ENCODE assay signal across 8 cellular contexts in the genomic region with DNA sequence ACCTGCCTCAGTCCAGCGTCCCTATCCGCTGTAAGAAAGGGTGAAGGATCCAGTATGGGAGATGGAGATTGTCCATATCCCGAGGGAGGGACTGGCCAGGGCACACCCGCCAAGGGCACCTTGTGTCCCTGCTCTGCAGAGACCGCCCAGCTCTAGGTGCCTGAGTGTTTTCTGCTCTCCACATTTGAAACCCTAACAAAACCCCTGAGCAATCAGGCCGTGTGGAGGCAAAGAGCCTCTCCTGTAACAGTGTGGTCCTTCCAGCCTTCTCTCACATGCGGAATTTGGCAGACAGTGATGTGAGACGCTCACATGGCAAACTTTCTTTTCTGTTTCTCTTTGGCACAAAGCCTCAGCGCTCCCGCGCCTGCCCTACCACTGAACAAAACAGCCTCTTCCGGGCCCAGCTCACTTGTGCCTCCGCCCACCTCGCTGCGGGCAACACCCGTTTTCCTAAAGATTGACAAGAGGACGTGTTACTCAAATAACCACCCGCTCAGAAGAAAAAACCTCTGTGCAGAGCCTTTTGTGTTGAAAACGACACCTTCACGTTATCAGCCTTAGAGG.
DNase-seq lines count a peak whose midpoint lies in the region; ATAC-seq lines count a peak whose summit lies in the region.

No MANE protein-coding gene starts in this region.

- no peaks in the 10 kb centered on the region for H3K9me3 ChIP-seq in mucosa of stomach (ENCODE audit: control insufficient read depth, low read length)

- no peak overlapping the region for H3K4me3 ChIP-seq in mucosa of stomach (ENCODE audit: low read length)

- H3K27me3 ChIP-seq in mucosa of stomach (ENCODE audit: control insufficient read depth, insufficient read depth, low read length): no peaks in the 10 kb centered on the region

- in situ Hi-C loops in KBM-7 (cut with MboI; ENCODE audit: low pct_unique_long_range_greater_than_20kb, low sequenced_read_pairs): no loop called here

- H3K4me1 ChIP-seq in mucosa of stomach (ENCODE audit: control insufficient read depth, insufficient read depth, low read length): peaks cover 13% of the 10 kb centered on the region

- peak; percentile 94 for ATAC-seq in activated naive CD8-positive, alpha-beta T cell treated with anti-CD3 and anti-CD28 coated beads, Interleukin-2, amount 50 U/mL, for 24 hours
- ATAC-seq in HG02884 (IDR thresholded peaks at IDR 0.05; ENCODE audit: unreplicated experiment) (no peak), HG03469 (IDR thresholded peaks at IDR 0.05; ENCODE audit: unreplicated experiment) (no peak)

- H3K4me1 Mint-ChIP-seq in T-helper 1 cell treated with Interleukin-12 subunit alpha and Interleukin-12 subunit beta and Interleukin-4 antibody, amounts not matched to agents 30 μg/mL and 1 μg/mL, for 36 hours (ENCODE audit: low read depth): peaks cover 9% of the 10 kb centered on the region
- peaks cover 11% of the 10 kb centered on the region for H3K4me1 Mint-ChIP-seq in activated naive CD8-positive, alpha-beta T cell treated with anti-CD3 and anti-CD28 coated beads, Interleukin-2, amount 50 U/mL, for 24 hours

- H3K4me3 Mint-ChIP-seq in T-helper 1 cell treated with Interleukin-12 subunit alpha and Interleukin-12 subunit beta and Interleukin-4 antibody, amounts not matched to agents 30 μg/mL and 1 μg/mL, for 36 hours: peak overlapping the region; percentile 69
- H3K4me3 Mint-ChIP-seq in activated naive CD8-positive, alpha-beta T cell treated with anti-CD3 and anti-CD28 coated beads, Interleukin-2, amount 50 U/mL, for 24 hours: peak overlapping the region; percentile 68

- no peaks in the 10 kb centered on the region for H3K27me3 Mint-ChIP-seq in T-helper 1 cell treated with Interleukin-12 subunit alpha and Interleukin-12 subunit beta and Interleukin-4 antibody, amounts not matched to agents 30 μg/mL and 1 μg/mL, for 36 hours (ENCODE audit: low read depth)
- H3K27me3 Mint-ChIP-seq in activated naive CD8-positive, alpha-beta T cell treated with anti-CD3 and anti-CD28 coated beads, Interleukin-2, amount 50 U/mL, for 24 hours: peaks cover 4% of the 10 kb centered on the region

- peak overlapping the region; percentile 3 for H3K9ac ChIP-seq in mucosa of stomach (ENCODE audit: low read length)

- H3K36me3 ChIP-seq in mucosa of stomach (ENCODE audit: control insufficient read depth, insufficient read depth, low read length): no peaks in the 10 kb centered on the region

- peak; percentile 19 for DNase-seq in KBM-7
- peak; percentile 69 for DNase-seq in activated naive CD8-positive, alpha-beta T cell treated with anti-CD3 and anti-CD28 coated beads, Interleukin-2, amount 50 U/mL, for 24 hours
- peak; percentile 52 to 63 for DNase-seq in stimulated activated CD8-positive, alpha-beta memory T cell treated with anti-CD3 and anti-CD28 coated beads, Interleukin-7, amount 100 ng/mL, for 4 hours (ENCODE audit: low read depth in 2 of 2)
- DNase-seq in kidney tubule cell (ENCODE audit: low spot score): no peak

- H3K36me3 Mint-ChIP-seq in T-helper 1 cell treated with Interleukin-12 subunit alpha and Interleukin-12 subunit beta and Interleukin-4 antibody, amounts not matched to agents 30 μg/mL and 1 μg/mL, for 36 hours (ENCODE audit: low read depth): no peaks in the 10 kb centered on the region
- H3K36me3 Mint-ChIP-seq in activated naive CD8-positive, alpha-beta T cell treated with anti-CD3 and anti-CD28 coated beads, Interleukin-2, amount 50 U/mL, for 24 hours (ENCODE audit: low read depth): no peaks in the 10 kb centered on the region

- H3K27ac Mint-ChIP-seq in T-helper 1 cell treated with Interleukin-12 subunit alpha and Interleukin-12 subunit beta and Interleukin-4 antibody, amounts not matched to agents 30 μg/mL and 1 μg/mL, for 36 hours: peak overlapping the region; percentile 84
- peak overlapping the region; percentile 88 for H3K27ac Mint-ChIP-seq in activated naive CD8-positive, alpha-beta T cell treated with anti-CD3 and anti-CD28 coated beads, Interleukin-2, amount 50 U/mL, for 24 hours

- no peaks in the 10 kb centered on the region for H3K9me3 Mint-ChIP-seq in T-helper 1 cell treated with Interleukin-12 subunit alpha and Interleukin-12 subunit beta and Interleukin-4 antibody, amounts not matched to agents 30 μg/mL and 1 μg/mL, for 36 hours
- no peaks in the 10 kb centered on the region for H3K9me3 Mint-ChIP-seq in activated naive CD8-positive, alpha-beta T cell treated with anti-CD3 and anti-CD28 coated beads, Interleukin-2, amount 50 U/mL, for 24 hours
